ENCODE assay signal across 12 cellular contexts in genomic region chrX:143788265-143788664, GRCh38.
DNase-seq lines count a peak whose midpoint lies in the region; ATAC-seq and TF ChIP-seq lines count a peak whose summit lies in the region.
"Had no signal": no experiment of that assay in that cellular context is flagged by ENCODE, and none has a peak within 500 bp of the region (broad histone marks: within the 10 kb centered on the region; RNA-seq: fewer than 3 reads in every experiment).

No MANE protein-coding gene starts in this region.

- H3K27ac ChIP-seq in endodermal cell (ENCODE audit: low read depth, low read length) (no peak overlapping the region), upper lobe of right lung (no peak overlapping the region)
- H3K27ac ChIP-seq: colonic mucosa had no signal

- H3K4me3 ChIP-seq in endodermal cell (ENCODE audit: low read length) (no peak overlapping the region), upper lobe of right lung (no peak overlapping the region)
- H3K4me3 ChIP-seq: colonic mucosa, K562 had no signal

- CTCF ChIA-PET in activated CD4-positive, alpha-beta memory T cell treated with anti-CD3 and anti-CD28 coated beads, Interleukin-2, amount 10 ng/mL, durations not matched to agents 7 days and 5 days (lab: Charles Lee), result no interaction called here

- no peak overlapping the region for H3K4me3 Mint-ChIP-seq in endodermal cell
- H3K4me3 Mint-ChIP-seq in activated CD4-positive, alpha-beta memory T cell treated with anti-CD3 and anti-CD28 coated beads, Interleukin-2, amount 10 ng/mL, durations not matched to agents 7 days and 5 days, result no peak overlapping the region
- H3K4me3 Mint-ChIP-seq: memory B cell had no signal

- intact Hi-C loops in upper lobe of right lung (cut with DNase I), result no loop called here

- H3K27me3 ChIP-seq in endodermal cell (ENCODE audit: control insufficient read depth, insufficient read depth, low read length, poor library complexity, severe bottlenecking) (no peaks in the 10 kb centered on the region), upper lobe of right lung (no peaks in the 10 kb centered on the region)
- H3K27me3 ChIP-seq: colonic mucosa had no signal

- no peak overlapping the region for H3K9ac ChIP-seq in endodermal cell (ENCODE audit: extremely low read depth, low read length, poor library complexity, severe bottlenecking)

- H3K36me3 ChIP-seq in endodermal cell (ENCODE audit: control insufficient read depth, insufficient read depth, low read length), result no peaks in the 10 kb centered on the region
- H3K36me3 ChIP-seq in upper lobe of right lung, result no peaks in the 10 kb centered on the region
- H3K36me3 ChIP-seq: colonic mucosa had no signal

- TF ChIP-seq CTCF in endodermal cell (conservative IDR thresholded peaks at IDR 0.05), result peak; percentile 74
- TF ChIP-seq CTCF in upper lobe of right lung (IDR thresholded peaks at IDR 0.05), result peak; percentile 23

- peaks cover 4% of the 10 kb centered on the region for H3K36me3 Mint-ChIP-seq in endodermal cell (ENCODE audit: low read depth)
- H3K36me3 Mint-ChIP-seq in activated CD4-positive, alpha-beta memory T cell treated with anti-CD3 and anti-CD28 coated beads, Interleukin-2, amount 10 ng/mL, durations not matched to agents 7 days and 5 days (ENCODE audit: low read depth), result no peaks in the 10 kb centered on the region
- H3K36me3 Mint-ChIP-seq: memory B cell had no signal

- peaks cover 10% of the 10 kb centered on the region for H3K9me3 ChIP-seq in endodermal cell (ENCODE audit: control insufficient read depth, low read length)
- no peaks in the 10 kb centered on the region for H3K9me3 ChIP-seq in upper lobe of right lung
- H3K9me3 ChIP-seq: colonic mucosa had no signal

- H3K4me1 ChIP-seq in endodermal cell (ENCODE audit: control insufficient read depth, insufficient read depth, low read length) (no peaks in the 10 kb centered on the region), upper lobe of right lung (no peaks in the 10 kb centered on the region)
- H3K4me1 ChIP-seq: colonic mucosa had no signal

- H3K27ac Mint-ChIP-seq in endodermal cell, result no peak overlapping the region
- no peak overlapping the region for H3K27ac Mint-ChIP-seq in activated CD4-positive, alpha-beta memory T cell treated with anti-CD3 and anti-CD28 coated beads, Interleukin-2, amount 10 ng/mL, durations not matched to agents 7 days and 5 days
- H3K27ac Mint-ChIP-seq: memory B cell had no signal

- DNase-seq in SIG-M5 treated with dmso at 0.1 percent for 504 hours (lab: John Stamatoyannopoulos, UW; ENCODE audit: unreplicated experiment) (peak; percentile 0), SIG-M5 (lab: John Stamatoyannopoulos, UW) (no peak), NOMO-1 treated with DMSO at 0.1 percent for 48 hours (lab: John Stamatoyannopoulos, UW; ENCODE audit: unreplicated experiment) (peak; percentile 37), endodermal cell (no peak), upper lobe of right lung (no peak)
- DNase-seq in activated CD4-positive, alpha-beta memory T cell treated with anti-CD3 and anti-CD28 coated beads, Interleukin-2, amount 10 ng/mL, durations not matched to agents 7 days and 5 days, result no peak
- no peak for DNase-seq in activated CD8-positive, alpha-beta memory T cell treated with anti-CD3 and anti-CD28 coated beads for 24 hours
- DNase-seq: activated CD4-positive, CD25-positive, alpha-beta regulatory T cell treated with anti-CD3 and anti-CD28 coated beads, Interleukin-2, amount 50 U/mL, for 72 hours; colonic mucosa had no signal

- WGBS in endodermal cell (ENCODE audit: insufficient coverage in 1 of 2, insufficient read length in 1 of 2), 2 experiments, result no CpG with 5 or more reads among the region's 3 CpGs

- no peak for ATAC-seq in upper lobe of right lung
- ATAC-seq in HG03175 (IDR thresholded peaks at IDR 0.05; ENCODE audit: unreplicated experiment), result no peak
- ATAC-seq: K562 had no signal

- H3K27me3 Mint-ChIP-seq in endodermal cell (ENCODE audit: insufficient read depth), result no peaks in the 10 kb centered on the region
- H3K27me3 Mint-ChIP-seq in activated CD4-positive, alpha-beta memory T cell treated with anti-CD3 and anti-CD28 coated beads, Interleukin-2, amount 10 ng/mL, durations not matched to agents 7 days and 5 days, result no peaks in the 10 kb centered on the region
- H3K27me3 Mint-ChIP-seq: memory B cell had no signal

- POLR2A ChIA-PET in activated CD4-positive, alpha-beta memory T cell treated with anti-CD3 and anti-CD28 coated beads, Interleukin-2, amount 10 ng/mL, durations not matched to agents 7 days and 5 days (lab: Charles Lee), result no interaction called here

- H3K9me3 Mint-ChIP-seq in endodermal cell, result peaks cover 50% of the 10 kb centered on the region
- H3K9me3 Mint-ChIP-seq in activated CD4-positive, alpha-beta memory T cell treated with anti-CD3 and anti-CD28 coated beads, Interleukin-2, amount 10 ng/mL, durations not matched to agents 7 days and 5 days, result no peaks in the 10 kb centered on the region

- H3K4me1 Mint-ChIP-seq in endodermal cell, result no peaks in the 10 kb centered on the region
- no peaks in the 10 kb centered on the region for H3K4me1 Mint-ChIP-seq in activated CD4-positive, alpha-beta memory T cell treated with anti-CD3 and anti-CD28 coated beads, Interleukin-2, amount 10 ng/mL, durations not matched to agents 7 days and 5 days
- H3K4me1 Mint-ChIP-seq: memory B cell had no signal

Comparison
In these comparisons a context has a peak if more than half of its experiments do, and no peak if none do; other contexts are left out.
1. DNase-seq: peak in SIG-M5 treated with dmso at 0.1 percent for 504 hours (single experiment) and NOMO-1 treated with DMSO at 0.1 percent for 48 hours (single experiment); none in SIG-M5 (single experiment), endodermal cell (single experiment), upper lobe of right lung (single experiment), activated CD4-positive, alpha-beta memory T cell treated with anti-CD3 and anti-CD28 coated beads, Interleukin-2, amount 10 ng/mL, durations not matched to agents 7 days and 5 days (single experiment) and activated CD8-positive, alpha-beta memory T cell treated with anti-CD3 and anti-CD28 coated beads for 24 hours (single experiment).